Comparison of ENCODE assay signal across 21 cellular contexts in genomic region chr11:126495806-126496205, GRCh38.
"Had no signal": no experiment of that assay in that cellular context is flagged by ENCODE, and none has a peak within 500 bp of the region (broad histone marks: within the 10 kb centered on the region; RNA-seq: fewer than 3 reads in every experiment).

No MANE protein-coding gene starts in this region.

- DNase-seq: activated CD4-positive, alpha-beta T cell treated with anti-CD3 and anti-CD28 coated beads, Interleukin-2, amount 10 ng/mL, durations not matched to agents 24 days and 14 days; activated CD4-positive, CD25-positive, alpha-beta regulatory T cell; activated CD8-positive, alpha-beta memory T cell treated with anti-CD3 and anti-CD28 coated beads, Interleukin-2, amount 50 U/mL, for 4 hours; activated T-cell treated with anti-CD3 and anti-CD28 coated beads, Interleukin-2, amount 50 U/mL, for 4 hours; effector memory CD4-positive, alpha-beta T cell; esophagus squamous epithelium; heart right ventricle; left ventricle myocardium inferior; mammary epithelial cell; naive B cell; stimulated activated CD4-positive, alpha-beta T cell treated with anti-CD3 and anti-CD28 coated beads, Interleukin-12 subunit alpha, Interleukin-12 subunit beta, amount 100 ng/mL, for 4 hours; stimulated activated CD4-positive, alpha-beta T cell treated with anti-CD3 and anti-CD28 coated beads, Interleukin-1b, Interleukin-23, amount 100 ng/mL, for 48 hours; stimulated activated CD8-positive, alpha-beta memory T cell treated with anti-CD3 and anti-CD28 coated beads, Interleukin-4, amount 100 ng/mL, for 48 hours; stimulated activated naive CD4-positive, alpha-beta T cell; tibial artery had no signal

- H3K36me3 Mint-ChIP-seq: activated naive CD8-positive, alpha-beta T cell; naive B cell had no signal

- H3K4me1 Mint-ChIP-seq: activated CD4-positive, alpha-beta T cell treated with anti-CD3 and anti-CD28 coated beads, Interleukin-2, amount 10 ng/mL, durations not matched to agents 24 days and 14 days had no signal

- H3K4me3 Mint-ChIP-seq: activated CD4-positive, alpha-beta T cell treated with anti-CD3 and anti-CD28 coated beads, Interleukin-2, amount 10 ng/mL, durations not matched to agents 24 days and 14 days; activated naive CD8-positive, alpha-beta T cell; activated T-cell treated with anti-CD3 and anti-CD28 coated beads, Interleukin-2, amount 50 U/mL, for 4 hours; dendritic cell treated with granulocyte-macrophage colony-stimulating factor and Interleukin-4, amounts not matched to agents 40 ng/mL and 50 ng/mL, for 4 days; naive B cell; T-helper 2 cell treated with Interferon-gamma antibody and Interleukin-4, amounts not matched to agents 5 μg/mL and 100 μg/mL, for 36 hours had no signal

- H3K27ac Mint-ChIP-seq: activated CD4-positive, alpha-beta T cell treated with anti-CD3 and anti-CD28 coated beads, Interleukin-2, amount 10 ng/mL, durations not matched to agents 24 days and 14 days; activated naive CD8-positive, alpha-beta T cell; dendritic cell treated with granulocyte-macrophage colony-stimulating factor and Interleukin-4, amounts not matched to agents 40 ng/mL and 50 ng/mL, for 4 days; T-helper 2 cell treated with Interferon-gamma antibody and Interleukin-4, amounts not matched to agents 5 μg/mL and 100 μg/mL, for 36 hours had no signal

- H3K9me3 ChIP-seq: esophagus squamous epithelium, heart right ventricle, left ventricle myocardium inferior, neutrophil, pancreas, tibial artery had no signal

- H3K4me1 ChIP-seq: esophagus squamous epithelium, heart right ventricle, left ventricle myocardium inferior, pancreas, tibial artery had no signal

- ATAC-seq: activated T-cell treated with anti-CD3 and anti-CD28 coated beads, Interleukin-2, amount 50 U/mL, for 4 hours; pancreas had no signal

- H3K36me3 ChIP-seq: cardiac muscle cell, esophagus squamous epithelium, heart right ventricle, left ventricle myocardium inferior, neutrophil, pancreas, tibial artery had no signal

- H3K27ac ChIP-seq: cardiac muscle cell, esophagus squamous epithelium, heart right ventricle, left ventricle myocardium inferior, neutrophil, pancreas, tibial artery had no signal

- H3K4me3 ChIP-seq: cardiac muscle cell, esophagus squamous epithelium, heart right ventricle, left ventricle myocardium inferior, pancreas, tibial artery had no signal

- H3K9me3 Mint-ChIP-seq: activated CD4-positive, alpha-beta T cell treated with anti-CD3 and anti-CD28 coated beads, Interleukin-2, amount 10 ng/mL, durations not matched to agents 24 days and 14 days; activated T-cell treated with anti-CD3 and anti-CD28 coated beads, Interleukin-2, amount 50 U/mL, for 4 hours; dendritic cell treated with granulocyte-macrophage colony-stimulating factor and Interleukin-4, amounts not matched to agents 40 ng/mL and 50 ng/mL, for 4 days; naive B cell; T-helper 2 cell treated with Interferon-gamma antibody and Interleukin-4, amounts not matched to agents 5 μg/mL and 100 μg/mL, for 36 hours had no signal
